11 cellular contexts compared by ENCODE assay signal in genomic region chr11:111574373-111575230, GRCh38. TPM values are rescaled to one million over a fixed set of nuclear protein-coding genes. Genes with fewer than 3 reads are reported as not detected.
DNase-seq lines count a peak whose midpoint lies in the region; ATAC-seq and TF ChIP-seq lines count a peak whose summit lies in the region.
"Had no signal": no experiment of that assay in that cellular context is flagged by ENCODE, and none has a peak within 500 bp of the region (broad histone marks: within the 10 kb centered on the region; RNA-seq: fewer than 3 reads in every experiment).

No MANE protein-coding gene starts in this region.

- no peak for TF ChIP-seq EP300 in tibial nerve (IDR thresholded peaks at IDR 0.05)

- no TSS peak for BruUV-seq in PC-3 (replicated peaks; lab: Mats Ljungman, UMichigan)

- intact Hi-C loops in PC-3 (cut with micrococcal nuclease), result loop anchor here (1.0 to 5.0 kb wide), 2 partner anchors 120 to 292 kb away; no protein-coding TSS in a partner anchor
- intact Hi-C loops in left ventricle myocardium superior (cut with micrococcal nuclease), result no loop called here

- H3K4me3 ChIP-seq in PC-3 (ENCODE audit: low read length) (no peak overlapping the region), tibial nerve (peak overlapping the region in 3 of 4 donors; percentile 6 to 32 (median 22))

- CTCF ChIA-PET in PC-3 (lab: Charles Lee), result no interaction called here

- TF ChIP-seq CTCF in PC-3 (conservative IDR thresholded peaks at IDR 0.05; ENCODE audit: low read depth, low read length) (peak; percentile 53), tibial nerve (IDR thresholded peaks at IDR 0.05) (peak in 1 of 5 experiments; percentile 9)

- peaks cover 7% of the 10 kb centered on the region for H3K4me1 ChIP-seq in PC-3 (ENCODE audit: insufficient read depth, low read length)
- peaks cover 0 to 30% (median 6%) of the 10 kb centered on the region in 4 donors for H3K4me1 ChIP-seq in tibial nerve

- H3K27ac ChIP-seq in PC-3 (ENCODE audit: low read length), result no peak overlapping the region
- H3K27ac ChIP-seq in tibial nerve, result peak overlapping the region in 2 of 4 donors; percentile 15 to 59

- H3K9me2 ChIP-seq in PC-3 (replicated peaks; ENCODE audit: low read length), result no peaks in the 10 kb centered on the region

- H3K36me3 ChIP-seq in PC-3 (ENCODE audit: low read depth, low read length), result no peaks in the 10 kb centered on the region
- no peaks in the 10 kb centered on the region for H3K36me3 ChIP-seq in tibial nerve

- no peak overlapping the region for H3K27ac Mint-ChIP-seq in activated T-cell treated with anti-CD3 and anti-CD28 coated beads, Interleukin-2, amount 50 U/mL, for 72 hours

- POLR2A ChIA-PET in PC-3 (lab: Charles Lee; ENCODE audit: unreplicated experiment), result no interaction called here

- H2AFZ ChIP-seq in PC-3 (ENCODE audit: low read length), result no peak overlapping the region

- H3F3A ChIP-seq in PC-3 (ENCODE audit: low read length, unreplicated experiment), result no peaks in the 10 kb centered on the region

- no peak for TF ChIP-seq POLR2A in tibial nerve (IDR thresholded peaks at IDR 0.05)

- H3K27me3 ChIP-seq in PC-3 (ENCODE audit: low read length) (no peaks in the 10 kb centered on the region), tibial nerve (no peaks in the 10 kb centered on the region)

- H3K4me3 Mint-ChIP-seq in activated T-cell treated with anti-CD3 and anti-CD28 coated beads, Interleukin-2, amount 50 U/mL, for 72 hours, result peak overlapping the region in 1 of 2 donors; percentile 42

- no peak overlapping the region for H3K4me2 ChIP-seq in PC-3 (ENCODE audit: low read length)

- no peak for DNase-seq in activated T-cell treated with anti-CD3 and anti-CD28 coated beads, Interleukin-2, amount 50 U/mL, for 72 hours
- no peak for DNase-seq in activated T-cell treated with anti-CD3 and anti-CD28 coated beads, Interleukin-2, amount 50 U/mL, for 48 hours
- DNase-seq in PC-3 (no peak), left ventricle myocardium superior (no peak), tibial nerve (ENCODE audit: low spot score in 2 of 2) (no peak), epidermal melanocyte (ENCODE audit: insufficient read length, low spot score) (no peak), HuH-7 (ENCODE audit: low spot score) (no peak)
- DNase-seq: activated CD8-positive, alpha-beta memory T cell treated with anti-CD3 and anti-CD28 coated beads, Interleukin-2, amount 50 U/mL, for 48 hours; Calu3; stimulated activated CD4-positive, alpha-beta T cell treated with anti-CD3 and anti-CD28 coated beads, Interleukin-4, amount 100 ng/mL, for 1 hour had no signal

- H3K4me1 Mint-ChIP-seq in activated T-cell treated with anti-CD3 and anti-CD28 coated beads, Interleukin-2, amount 50 U/mL, for 72 hours (ENCODE audit: low read depth), result peaks cover 6% of the 10 kb centered on the region

- no peaks in the 10 kb centered on the region for H4K20me1 ChIP-seq in PC-3 (ENCODE audit: low read length)

- no peak overlapping the region for H3K9ac ChIP-seq in PC-3 (ENCODE audit: low read length)

- WGBS in tibial nerve, 2 donors, result 28 to 31% methylated on average over 7 of the region's 7 CpGs

- H3K9me3 Mint-ChIP-seq in activated T-cell treated with anti-CD3 and anti-CD28 coated beads, Interleukin-2, amount 50 U/mL, for 72 hours, result no peaks in the 10 kb centered on the region

- no peaks in the 10 kb centered on the region for H3K79me2 ChIP-seq in PC-3 (ENCODE audit: low read length)

- H3K36me3 Mint-ChIP-seq in activated T-cell treated with anti-CD3 and anti-CD28 coated beads, Interleukin-2, amount 50 U/mL, for 72 hours (ENCODE audit: insufficient read depth in 2 of 2), result no peaks in the 10 kb centered on the region

- H3K9me3 ChIP-seq in PC-3 (ENCODE audit: low read length), result no peaks in the 10 kb centered on the region
- H3K9me3 ChIP-seq in tibial nerve, result no peaks in the 10 kb centered on the region

- peak; percentile 52 to 58 for ATAC-seq in activated T-cell treated with anti-CD3 and anti-CD28 coated beads, Interleukin-2, amount 50 U/mL, for 72 hours (replicated peaks in 1 of 2)
- ATAC-seq in PC-3 (peak; percentile 50), left ventricle myocardium superior (peak; percentile 33), HG02973 (IDR thresholded peaks at IDR 0.05; ENCODE audit: unreplicated experiment) (no peak)

- H3K27me3 Mint-ChIP-seq in activated T-cell treated with anti-CD3 and anti-CD28 coated beads, Interleukin-2, amount 50 U/mL, for 72 hours (ENCODE audit: low read depth), result peaks cover 23% of the 10 kb centered on the region

RNA-seq across cellular contexts. Expression of gene SIK2, which starts 27.6 kb away (rescaled TPM):
- total RNA-seq in activated T-cell treated with anti-CD3 and anti-CD28 coated beads, Interleukin-2, amount 50 U/mL, for 72 hours, result 1 to 10 TPM; 9.4 to 9.9 TPM
- total RNA-seq in PC-3 (2014; rRNA removed) (8.6 and 9.0 TPM in 2 replicates), left ventricle myocardium superior (17.8 TPM), tibial nerve (10 to 100 TPM; 19.7 to 27.6 (median 24.1) TPM)

RNA-seq across cellular contexts. Expression of gene LAYN, which starts 34.1 kb away (rescaled TPM):
- total RNA-seq in activated T-cell treated with anti-CD3 and anti-CD28 coated beads, Interleukin-2, amount 50 U/mL, for 72 hours, result 10 to 100 TPM; 12.3 to 15.6 TPM
- total RNA-seq in PC-3 (2014; rRNA removed) (0.47 TPM in 1 of 2 replicates, not detected in the other), left ventricle myocardium superior (3.8 TPM), tibial nerve (10 to 100 TPM in 1 of 4 donors, 1 to 10 TPM in 3; 4.6 to 20.1 (median 5.2) TPM)
